Comparison of ENCODE assay signal across 23 cellular contexts in the genomic region with DNA sequence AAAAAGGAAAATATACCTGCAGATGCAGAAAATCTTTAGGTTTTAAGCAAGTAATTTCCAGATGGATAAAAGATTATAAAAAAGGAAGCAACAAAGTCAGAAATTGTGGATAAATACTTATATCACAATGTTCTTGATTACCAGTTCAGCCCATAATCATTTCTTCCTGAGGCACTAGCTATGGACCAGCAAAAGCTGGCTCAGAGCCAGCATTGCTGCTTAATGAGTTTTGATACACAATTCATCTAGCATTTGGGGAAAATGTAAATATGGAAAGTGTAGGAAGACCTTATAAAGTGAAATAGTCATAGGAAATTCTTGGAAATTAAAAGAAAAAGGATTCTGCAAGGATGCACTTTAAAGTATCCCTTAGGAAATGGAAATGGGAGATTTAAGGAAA.
"Had no signal": no experiment of that assay in that cellular context is flagged by ENCODE, and none has a peak within 500 bp of the region (broad histone marks: within the 10 kb centered on the region; RNA-seq: fewer than 3 reads in every experiment).

No MANE protein-coding gene starts in this region.

- ATAC-seq: activated CD4-positive, alpha-beta T cell treated with anti-CD3 and anti-CD28 coated beads for 36 hours; activated T-cell treated with anti-CD3 and anti-CD28 coated beads, Interleukin-2, amount 50 U/mL, for 4 hours; gastroesophageal sphincter; heart left ventricle; natural killer cell treated with Interleukin-12 subunit alpha and Interleukin-12 subunit beta and Interleukin-15 and Interleukin-18, amount 100 ng/mL, for 72 hours had no signal

- H3K36me3 ChIP-seq: colonic mucosa, esophagus muscularis mucosa, gastroesophageal sphincter, heart left ventricle, ovary, prostate gland, spleen, thoracic aorta, upper lobe of left lung had no signal

- H3K4me3 ChIP-seq: colonic mucosa, esophagus muscularis mucosa, gastroesophageal sphincter, heart left ventricle, ovary, prostate gland, spleen, thoracic aorta, upper lobe of left lung had no signal

- H3K4me1 ChIP-seq: colonic mucosa, esophagus muscularis mucosa, gastroesophageal sphincter, heart left ventricle, prostate gland, spleen, upper lobe of left lung had no signal

- H3K27me3 ChIP-seq: colonic mucosa, esophagus muscularis mucosa, gastroesophageal sphincter, heart left ventricle, ovary, spleen, upper lobe of left lung had no signal

- DNase-seq: activated B cell treated with CpG ODN at 0.5 μM for 24 hours; activated CD4-positive, alpha-beta T cell treated with anti-CD3 and anti-CD28 coated beads for 36 hours; activated CD4-positive, alpha-beta T cell treated with anti-CD3 and anti-CD28 coated beads, Interleukin-2, amount 50 U/mL, for 4 hours; activated CD8-positive, alpha-beta memory T cell treated with anti-CD3 and anti-CD28 coated beads for 24 hours; activated CD8-positive, alpha-beta memory T cell treated with anti-CD3 and anti-CD28 coated beads, Interleukin-2, amount 50 U/mL, for 4 hours; activated naive CD4-positive, alpha-beta T cell; activated naive CD8-positive, alpha-beta T cell treated with anti-CD3 and anti-CD28 coated beads for 36 hours; activated T-cell treated with anti-CD3 and anti-CD28 coated beads, Interleukin-2, amount 50 U/mL, for 4 hours; colonic mucosa; heart left ventricle; midbrain; ovary; spleen; stimulated activated CD4-positive, alpha-beta T cell treated with anti-CD3 and anti-CD28 coated beads, Interleukin-4, amount 100 ng/mL, for 1 hour; stimulated activated naive CD4-positive, alpha-beta T cell; upper lobe of left lung had no signal

- H3K27ac ChIP-seq: colonic mucosa, esophagus muscularis mucosa, gastroesophageal sphincter, heart left ventricle, ovary, prostate gland, spleen, thoracic aorta, upper lobe of left lung had no signal

- H3K9me3 ChIP-seq: colonic mucosa, esophagus muscularis mucosa, gastroesophageal sphincter, heart left ventricle, ovary, prostate gland, spleen, thoracic aorta, upper lobe of left lung had no signal

- FAIRE-seq: bronchial epithelial cell, islet of Langerhans had no signal
